8 cellular contexts compared by ENCODE assay signal in genomic region chr13:110683203-110683883, GRCh38. TPM values are rescaled to one million over a fixed set of nuclear protein-coding genes. Genes with fewer than 3 reads are reported as not detected.
DNase-seq lines count a peak whose midpoint lies in the region; ATAC-seq, FAIRE-seq and TF ChIP-seq lines count a peak whose summit lies in the region.

No MANE protein-coding gene starts in this region.

- no peak overlapping the region for H3K4me3 Mint-ChIP-seq in GM23338
- H3K4me3 Mint-ChIP-seq in activated CD4-positive, alpha-beta memory T cell treated with anti-CD3 and anti-CD28 coated beads, Interleukin-2, amount 10 ng/mL, durations not matched to agents 7 days and 5 days, result no peak overlapping the region

- DNase-seq in AG09319 (ENCODE audit: extremely low read depth, low read depth) (no peak), GM23338 (ENCODE audit: low spot score) (peak; percentile 45), HepG2 (ENCODE audit: low spot score) (peak; percentile 52), GM12892 (ENCODE audit: insufficient read length) (no peak), D341Med (ENCODE audit: low spot score) (no peak)
- DNase-seq in activated CD4-positive, alpha-beta memory T cell treated with anti-CD3 and anti-CD28 coated beads, Interleukin-2, amount 10 ng/mL, durations not matched to agents 7 days and 5 days, result peak; percentile 37

- H4K20me1 ChIP-seq in GM23338 (replicated peaks; ENCODE audit: insufficient read depth), result no peaks in the 10 kb centered on the region; the same call in none of the 2 replicates
- no peaks in the 10 kb centered on the region for H4K20me1 ChIP-seq in HepG2 (ENCODE audit: insufficient read depth, low read length)

- no peaks in the 10 kb centered on the region for H3K9me3 ChIP-seq in HepG2 (ENCODE audit: low read length)

- no peak overlapping the region for H3K27ac Mint-ChIP-seq in GM23338
- H3K27ac Mint-ChIP-seq in activated CD4-positive, alpha-beta memory T cell treated with anti-CD3 and anti-CD28 coated beads, Interleukin-2, amount 10 ng/mL, durations not matched to agents 7 days and 5 days, result no peak overlapping the region

- TF ChIP-seq RAD21 in HepG2 (CRISPR knock-in tag; IDR thresholded peaks at IDR 0.05), result 0 out of 2 replicates have a peak, but pooled peaks have one; percentile 19

- TF ChIP-seq EP300 in HepG2 (IDR thresholded peaks at IDR 0.05; ENCODE audit: low read depth in 2 of 2, low read length in 2 of 2) (no peak), HepG2 (CRISPR knock-in tag; IDR thresholded peaks at IDR 0.05; ENCODE audit: borderline replicate concordance) (no peak)

- CTCF ChIA-PET in activated CD4-positive, alpha-beta memory T cell treated with anti-CD3 and anti-CD28 coated beads, Interleukin-2, amount 10 ng/mL, durations not matched to agents 7 days and 5 days (lab: Charles Lee), result interaction anchor here (0.6 to 4.6 kb wide), 15 partner anchors 14 to 384 kb away, joined by 3 to 35 read pairs (median 4); partner anchors contain the start of genes ANKRD10 and CARS2
- CTCF ChIA-PET in HepG2 (lab: Yijun Ruan, JAX; ENCODE audit: low intra/inter-chr PET ratio, low total read pairs), result interaction anchor here (2.5 kb wide), 1 partner anchor 136 kb away, joined by 15 read pairs; no protein-coding TSS in a partner anchor

- H3K9ac ChIP-seq in HepG2 (ENCODE audit: insufficient read depth, low read depth, low read length), result 0 out of 2 replicates have a peak overlapping the region, but pooled peaks have one; percentile 27

- H3K27ac ChIP-seq in GM23338 (ENCODE audit: low read depth) (no peak overlapping the region), HepG2 (ENCODE audit: extremely low read length, insufficient read depth, low read length) (peak overlapping the region; percentile 77)

- H3K4me2 ChIP-seq in GM23338 (no peak overlapping the region), HepG2 (ENCODE audit: low read depth, low read length) (peak overlapping the region; percentile 66)

- no peaks in the 10 kb centered on the region for H3K79me2 ChIP-seq in GM23338 (replicated peaks; ENCODE audit: insufficient read depth)
- no peaks in the 10 kb centered on the region for H3K79me2 ChIP-seq in HepG2 (ENCODE audit: insufficient read depth, low read length)

- H3K4me3 ChIP-seq in GM23338 (no peak overlapping the region), HepG2 (replicated peaks in 1 of 3; ENCODE audit: insufficient read depth in 1 of 3, low read depth in 2 of 3, low read length in 3 of 3) (no peak overlapping the region)

- BruUV-seq in HepG2 (replicated peaks; lab: Mats Ljungman, UMichigan), result no TSS peak

- WGBS in HepG2 (ENCODE audit: low lambda C conversion rate), result 65% methylated on average over 5 of the region's 5 CpGs

- no peaks in the 10 kb centered on the region for H3K4me1 Mint-ChIP-seq in GM23338
- H3K4me1 Mint-ChIP-seq in activated CD4-positive, alpha-beta memory T cell treated with anti-CD3 and anti-CD28 coated beads, Interleukin-2, amount 10 ng/mL, durations not matched to agents 7 days and 5 days, result no peaks in the 10 kb centered on the region

- in situ Hi-C loops in HepG2 (cut with HindIII; ENCODE audit: extremely low pct_ligation_motif_present, low pct_unique_long_range_greater_than_20kb), result loop anchor here (10.0 kb wide), 1 partner anchor 131 kb away; no protein-coding TSS in a partner anchor

- intact Hi-C loops in HepG2 (cut with micrococcal nuclease; ENCODE audit: unreplicated experiment), result no loop called here

- H3K27me3 Mint-ChIP-seq in GM23338 (ENCODE audit: insufficient read depth, low read depth, poor library complexity), result peaks cover 4% of the 10 kb centered on the region
- no peaks in the 10 kb centered on the region for H3K27me3 Mint-ChIP-seq in activated CD4-positive, alpha-beta memory T cell treated with anti-CD3 and anti-CD28 coated beads, Interleukin-2, amount 10 ng/mL, durations not matched to agents 7 days and 5 days

- H3K27me3 ChIP-seq in GM23338 (ENCODE audit: insufficient read depth) (no peaks in the 10 kb centered on the region), HepG2 (ENCODE audit: control insufficient read depth in 1 of 2, insufficient read depth in 2 of 2, low read length in 2 of 2) (no peaks in the 10 kb centered on the region)

- ATAC-seq in GM23338, result peak; percentile 68
- ATAC-seq in HepG2, result peak; percentile 60
- no peak for ATAC-seq in HG03469 (IDR thresholded peaks at IDR 0.05; ENCODE audit: unreplicated experiment)
- no peak for ATAC-seq in GM18909 (IDR thresholded peaks at IDR 0.05; ENCODE audit: poor library complexity, unreplicated experiment)

- FAIRE-seq in HepG2 (lab: Jason Lieb, UNC) (peak; percentile 63), GM12892 (lab: Jason Lieb, UNC) (no peak)

- no peaks in the 10 kb centered on the region for H3F3A ChIP-seq in GM23338 (replicated peaks; ENCODE audit: low read depth)

- TF ChIP-seq CTCF in AG09319 (IDR thresholded peaks at IDR 0.05; ENCODE audit: low read depth, low read length), result peak; percentile 51
- TF ChIP-seq CTCF in GM23338 (conservative IDR thresholded peaks at IDR 0.05; ENCODE audit: low read depth in 2 of 2), result peak; percentile 62 to 73
- peak; percentile 66 for TF ChIP-seq CTCF in HepG2 (CRISPR knock-in tag; IDR thresholded peaks at IDR 0.05)

- H3K4me1 ChIP-seq in GM23338 (ENCODE audit: insufficient read depth) (no peaks in the 10 kb centered on the region), HepG2 (ENCODE audit: insufficient read depth, low read length) (peaks cover 26% of the 10 kb centered on the region)

- peaks cover 23% of the 10 kb centered on the region; the same call in 1 of the 2 replicates for H3K36me3 ChIP-seq in GM23338 (ENCODE audit: insufficient read depth)
- H3K36me3 ChIP-seq in HepG2 (replicated peaks in 1 of 2; ENCODE audit: control insufficient read depth in 1 of 2, insufficient read depth in 2 of 2, low read length in 2 of 2), result peaks cover 9 to 49% of the 10 kb centered on the region in 2 experiments; a peak in 4 of 5 replicates

- no peak overlapping the region for H2AFZ ChIP-seq in GM23338
- H2AFZ ChIP-seq in HepG2 (ENCODE audit: low read length), result no peak overlapping the region

- TF ChIP-seq POLR2A in HepG2 (IDR thresholded peaks at IDR 0.05; ENCODE audit: insufficient read depth in 1 of 2, low read depth in 2 of 2, low read length in 2 of 2) (no peak), GM12892 (IDR thresholded peaks at IDR 0.05; ENCODE audit: low read depth, low read length) (no peak)

- H3K36me3 Mint-ChIP-seq in GM23338 (ENCODE audit: low read depth), result peaks cover 48% of the 10 kb centered on the region
- peaks cover 46% of the 10 kb centered on the region for H3K36me3 Mint-ChIP-seq in activated CD4-positive, alpha-beta memory T cell treated with anti-CD3 and anti-CD28 coated beads, Interleukin-2, amount 10 ng/mL, durations not matched to agents 7 days and 5 days (ENCODE audit: low read depth)

- no peaks in the 10 kb centered on the region for H3K9me2 ChIP-seq in GM23338 (ENCODE audit: insufficient read depth)

- POLR2A ChIA-PET in activated CD4-positive, alpha-beta memory T cell treated with anti-CD3 and anti-CD28 coated beads, Interleukin-2, amount 10 ng/mL, durations not matched to agents 7 days and 5 days (lab: Charles Lee), result interaction anchor here (0.6 to 2.4 kb wide), 5 partner anchors 22 to 137 kb away, joined by 3 to 11 read pairs (median 3); partner anchors contain the start of genes CARS2 and ING1
- POLR2A ChIA-PET in HepG2 (lab: Yijun Ruan, JAX), result interaction anchor here (0.6 to 2.6 kb wide), 7 partner anchors 20 to 211 kb away, joined by 3 to 44 read pairs (median 6); partner anchors contain the start of gene CARS2

- no peaks in the 10 kb centered on the region for H3K9me3 Mint-ChIP-seq in GM23338
- H3K9me3 Mint-ChIP-seq in activated CD4-positive, alpha-beta memory T cell treated with anti-CD3 and anti-CD28 coated beads, Interleukin-2, amount 10 ng/mL, durations not matched to agents 7 days and 5 days, result no peaks in the 10 kb centered on the region

RNA-seq across cellular contexts. Expression of gene CARS2, which starts 22.6 kb away (rescaled TPM):
- 39.0 and 46.8 TPM in 2 replicates for total RNA-seq in GM23338 (2014; rRNA removed; shearing (Covaris generic))
- polyA plus RNA-seq in GM23338 (2016; fragmentation: Nextera tagmentation; extraction: Ambion mirVana) (53.5 and 58.6 TPM in 2 replicates), HepG2 (2011; rRNA removed) (41.1 and 41.7 TPM in 2 replicates)
- 10 to 100 TPM; 51.8 to 53.5 TPM for total RNA-seq in activated CD4-positive, alpha-beta memory T cell treated with anti-CD3 and anti-CD28 coated beads, Interleukin-2, amount 10 ng/mL, durations not matched to agents 7 days and 5 days
- 54.3 and 59.3 TPM in 2 replicates for total RNA-seq in HepG2 (2016; rRNA removed; fragmentation: Illumina TruSeq; extraction: Trizol)
- total RNA-seq in HepG2 (2016; cell fraction: cytosol; rRNA removed; fragmentation: Illumina TruSeq; extraction: Trizol; ENCODE audit: low read depth), result 48.8 and 53.1 TPM in 2 replicates
- 55.5 and 59.7 TPM in 2 replicates for total RNA-seq in HepG2 (2016; cell fraction: insoluble cytoplasmic fraction; rRNA removed; fragmentation: Illumina TruSeq; extraction: Trizol)
- total RNA-seq in HepG2 (2016; cell fraction: membrane; rRNA removed; fragmentation: Illumina TruSeq; extraction: Trizol), result 58.9 and 63.9 TPM in 2 replicates
- 53.4 and 63.0 TPM in 2 replicates for total RNA-seq in HepG2 (2016; cell fraction: nucleus; rRNA removed; fragmentation: Illumina TruSeq; extraction: Trizol)
- 28.6 and 35.9 TPM in 2 replicates for polyA plus RNA-seq in HepG2 (2011; cell fraction: cytosol; rRNA removed)
- 164 and 213 TPM in 2 replicates for polyA plus RNA-seq in HepG2 (2011; cell fraction: nucleus; rRNA removed)
- 23.6 and 24.3 TPM in 2 replicates for polyA plus RNA-seq in HepG2 (2012)
- polyA plus RNA-seq in HepG2 (2016; cell fraction: cytosol; fragmentation: Illumina TruSeq; extraction: Trizol; ENCODE audit: low read depth), result 51.4 and 54.6 TPM in 2 replicates
- 53.7 and 56.0 TPM in 2 replicates for polyA plus RNA-seq in HepG2 (2016; cell fraction: insoluble cytoplasmic fraction; fragmentation: Illumina TruSeq; extraction: Trizol; ENCODE audit: low read depth)
- polyA plus RNA-seq in HepG2 (2016; cell fraction: membrane; fragmentation: Illumina TruSeq; extraction: Trizol; ENCODE audit: low read depth), result 55.8 and 58.6 TPM in 2 replicates
- polyA plus RNA-seq in HepG2 (2016; cell fraction: nucleus; fragmentation: Illumina TruSeq; extraction: Trizol; ENCODE audit: insufficient read depth, low read depth), result 98.7 and 98.9 TPM in 2 replicates
- 31.3 and 59.3 TPM in 2 replicates for polyA minus RNA-seq in HepG2 (2011; rRNA and poly(A)+ RNA removed; ENCODE audit: low replicate concordance)
- polyA minus RNA-seq in HepG2 (2011; cell fraction: cytosol; rRNA and poly(A)+ RNA removed), result 12.7 and 18.4 TPM in 2 replicates
- polyA minus RNA-seq in HepG2 (2011; cell fraction: nucleus; rRNA and poly(A)+ RNA removed), result 74.3 and 83.8 TPM in 2 replicates
- 77.9 TPM for polyA plus RNA-seq in GM12892 (2012; ENCODE audit: missing spikeins)

RNA-seq across cellular contexts. Expression of gene ING1, which starts 30.2 kb away (rescaled TPM):
- total RNA-seq in GM23338 (2014; rRNA removed; shearing (Covaris generic)), result 34.4 and 35.8 TPM in 2 replicates
- polyA plus RNA-seq in GM23338 (2016; fragmentation: Nextera tagmentation; extraction: Ambion mirVana) (26.9 and 27.4 TPM in 2 replicates), HepG2 (2011; rRNA removed) (13.6 and 16.1 TPM in 2 replicates)
- total RNA-seq in activated CD4-positive, alpha-beta memory T cell treated with anti-CD3 and anti-CD28 coated beads, Interleukin-2, amount 10 ng/mL, durations not matched to agents 7 days and 5 days, result 10 to 100 TPM; 23.0 to 23.7 TPM
- total RNA-seq in HepG2 (2016; rRNA removed; fragmentation: Illumina TruSeq; extraction: Trizol), result 7.9 and 8.1 TPM in 2 replicates
- 3.2 and 3.8 TPM in 2 replicates for total RNA-seq in HepG2 (2016; cell fraction: cytosol; rRNA removed; fragmentation: Illumina TruSeq; extraction: Trizol; ENCODE audit: low read depth)
- 6.1 and 7.1 TPM in 2 replicates for total RNA-seq in HepG2 (2016; cell fraction: insoluble cytoplasmic fraction; rRNA removed; fragmentation: Illumina TruSeq; extraction: Trizol)
- 8.5 and 9.2 TPM in 2 replicates for total RNA-seq in HepG2 (2016; cell fraction: membrane; rRNA removed; fragmentation: Illumina TruSeq; extraction: Trizol)
- total RNA-seq in HepG2 (2016; cell fraction: nucleus; rRNA removed; fragmentation: Illumina TruSeq; extraction: Trizol), result 6.1 and 6.4 TPM in 2 replicates
- 14.0 and 27.3 TPM in 2 replicates for polyA plus RNA-seq in HepG2 (2011; cell fraction: cytosol; rRNA removed)
- 13.0 and 17.3 TPM in 2 replicates for polyA plus RNA-seq in HepG2 (2011; cell fraction: nucleus; rRNA removed)
- polyA plus RNA-seq in HepG2 (2012), result 6.5 and 7.4 TPM in 2 replicates
- 6.7 and 6.9 TPM in 2 replicates for polyA plus RNA-seq in HepG2 (2016; cell fraction: cytosol; fragmentation: Illumina TruSeq; extraction: Trizol; ENCODE audit: low read depth)
- 15.1 and 17.1 TPM in 2 replicates for polyA plus RNA-seq in HepG2 (2016; cell fraction: insoluble cytoplasmic fraction; fragmentation: Illumina TruSeq; extraction: Trizol; ENCODE audit: low read depth)
- polyA plus RNA-seq in HepG2 (2016; cell fraction: membrane; fragmentation: Illumina TruSeq; extraction: Trizol; ENCODE audit: low read depth), result 12.7 and 14.0 TPM in 2 replicates
- 15.2 and 17.6 TPM in 2 replicates for polyA plus RNA-seq in HepG2 (2016; cell fraction: nucleus; fragmentation: Illumina TruSeq; extraction: Trizol; ENCODE audit: insufficient read depth, low read depth)
- polyA minus RNA-seq in HepG2 (2011; rRNA and poly(A)+ RNA removed; ENCODE audit: low replicate concordance), result 11.5 and 18.2 TPM in 2 replicates
- 12.1 and 16.0 TPM in 2 replicates for polyA minus RNA-seq in HepG2 (2011; cell fraction: cytosol; rRNA and poly(A)+ RNA removed)
- polyA minus RNA-seq in HepG2 (2011; cell fraction: nucleus; rRNA and poly(A)+ RNA removed), result 7.1 TPM in 2 replicates
- polyA plus RNA-seq in GM12892 (2012; ENCODE audit: missing spikeins), result 14.6 TPM

Comparison
In these comparisons a context has a peak if more than half of its experiments do, and no peak if none do; other contexts are left out.
1. DNase-seq: peak in GM23338 (single experiment), activated CD4-positive, alpha-beta memory T cell treated with anti-CD3 and anti-CD28 coated beads, Interleukin-2, amount 10 ng/mL, durations not matched to agents 7 days and 5 days (single experiment) and HepG2 (single experiment); none in AG09319 (single experiment), GM12892 (single experiment) and D341Med (single experiment).
2. ATAC-seq: peak in GM23338 (single experiment) and HepG2 (single experiment); none in HG03469 (single experiment) and GM18909 (single experiment).
3. Peak in every context shown above with its lines, with median percentiles within 50 percentile points of each other: CTCF ChIP-seq.